Comparison of ENCODE assay signal across 16 cellular contexts in genomic region chr2:182506606-182507005, GRCh38.
DNase-seq lines count a peak whose midpoint lies in the region; ATAC-seq and TF ChIP-seq lines count a peak whose summit lies in the region.
"Had no signal": no experiment of that assay in that cellular context is flagged by ENCODE, and none has a peak within 500 bp of the region (broad histone marks: within the 10 kb centered on the region; RNA-seq: fewer than 3 reads in every experiment).

No MANE protein-coding gene starts in this region.

- H3K27ac ChIP-seq in left ventricle myocardium inferior (replicated peaks), result peak overlapping the region; percentile 5
- H3K27ac ChIP-seq in hepatocyte, result no peak overlapping the region
- H3K27ac ChIP-seq: gastrocnemius medialis, neutrophil, RWPE1 had no signal

- H4K20me1 ChIP-seq in hepatocyte (ENCODE audit: insufficient read depth, poor library complexity, severe bottlenecking), result no peaks in the 10 kb centered on the region

- H2AFZ ChIP-seq in hepatocyte, result no peak overlapping the region

- H3K36me3 ChIP-seq in left ventricle myocardium inferior (no peaks in the 10 kb centered on the region), hepatocyte (replicated peaks; ENCODE audit: insufficient read depth, low read depth) (no peaks in the 10 kb centered on the region)
- H3K36me3 ChIP-seq: gastrocnemius medialis, neutrophil had no signal

- intact Hi-C loops in left ventricle myocardium inferior (cut with micrococcal nuclease), result no loop called here
- intact Hi-C loops in left ventricle myocardium superior (cut with micrococcal nuclease), result no loop called here

- TF ChIP-seq CTCF in left ventricle myocardium inferior (IDR thresholded peaks at IDR 0.05; ENCODE audit: borderline replicate concordance), result no peak
- TF ChIP-seq CTCF in hepatocyte (IDR thresholded peaks at IDR 0.05; ENCODE audit: poor library complexity), result no peak

- H3K4me1 ChIP-seq in left ventricle myocardium inferior, result no peaks in the 10 kb centered on the region
- H3K4me1 ChIP-seq in hepatocyte (ENCODE audit: insufficient read depth), result no peaks in the 10 kb centered on the region
- H3K4me1 ChIP-seq: gastrocnemius medialis had no signal

- DNase-seq in left ventricle myocardium inferior (no peak), left ventricle myocardium superior (no peak), astrocyte of the hippocampus (ENCODE audit: low read depth, low spot score) (peak; percentile 14), hepatocyte (ENCODE audit: low spot score) (peak; percentile 5), KG1 (lab: John Stamatoyannopoulos, UW) (no peak), NCI-H524 treated with DMSO at 0.1 percent for 48 hours (lab: John Stamatoyannopoulos, UW) (no peak), NCI-H82 (lab: John Stamatoyannopoulos, UW) (no peak)
- DNase-seq: activated CD4-positive, alpha-beta memory T cell treated with anti-CD3 and anti-CD28 coated beads, Interleukin-2, amount 10 ng/mL, durations not matched to agents 7 days and 5 days; activated naive CD4-positive, alpha-beta T cell; gastrocnemius medialis; NCI-H510A; stimulated activated CD8-positive, alpha-beta memory T cell treated with anti-CD3 and anti-CD28 coated beads, Interleukin-4, amount 100 ng/mL, for 48 hours; T-helper 9 cell had no signal

- H3K9me3 ChIP-seq in left ventricle myocardium inferior (replicated peaks) (no peaks in the 10 kb centered on the region), hepatocyte (ENCODE audit: low read depth) (no peaks in the 10 kb centered on the region)
- H3K9me3 ChIP-seq: gastrocnemius medialis, neutrophil had no signal

- H3K27me3 ChIP-seq in left ventricle myocardium inferior (ENCODE audit: low read depth) (no peaks in the 10 kb centered on the region), hepatocyte (no peaks in the 10 kb centered on the region)
- H3K27me3 ChIP-seq: gastrocnemius medialis, neutrophil had no signal

- H3K4me2 ChIP-seq in hepatocyte, result no peak overlapping the region

- ATAC-seq in left ventricle myocardium superior, result no peak
- ATAC-seq in GM19324 (IDR thresholded peaks at IDR 0.05; ENCODE audit: low FRiP score, unreplicated experiment), result no peak
- ATAC-seq: gastrocnemius medialis had no signal

- no peak overlapping the region for H3K4me3 ChIP-seq in left ventricle myocardium inferior
- no peak overlapping the region for H3K4me3 ChIP-seq in hepatocyte
- H3K4me3 ChIP-seq: gastrocnemius medialis had no signal

- H3K9me2 ChIP-seq in hepatocyte (replicated peaks; ENCODE audit: insufficient read depth), result no peaks in the 10 kb centered on the region

- H3K79me2 ChIP-seq in hepatocyte, result no peaks in the 10 kb centered on the region

Comparison
In these comparisons a context has a peak if more than half of its experiments do, and no peak if none do; other contexts are left out.
1. DNase-seq: peak in astrocyte of the hippocampus (single experiment) and hepatocyte (single experiment); none in left ventricle myocardium inferior (single experiment), left ventricle myocardium superior (single experiment), KG1 (single experiment), NCI-H524 treated with DMSO at 0.1 percent for 48 hours (single experiment) and NCI-H82 (single experiment).